Comparison of ENCODE assay signal across 28 cellular contexts in the genomic region with DNA sequence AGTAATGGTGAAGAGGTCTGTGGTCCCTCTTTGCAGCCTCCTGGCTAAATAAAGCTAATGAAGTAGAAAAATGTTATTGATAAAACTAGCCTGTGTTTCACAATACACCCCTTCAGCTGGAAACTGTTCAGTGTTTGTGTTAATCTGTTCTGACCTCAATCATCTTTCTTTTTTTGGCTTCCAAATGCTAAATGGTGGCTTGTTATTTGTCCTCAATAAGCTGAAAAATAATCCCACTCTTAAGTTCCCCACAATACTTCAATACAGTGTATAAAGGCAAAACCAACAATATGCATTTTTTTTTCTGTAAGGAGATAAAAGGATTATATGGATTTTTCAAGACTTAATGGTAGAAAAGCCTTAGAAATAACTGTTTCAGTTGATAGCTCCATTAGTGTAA.
"Had no signal": no experiment of that assay in that cellular context is flagged by ENCODE, and none has a peak within 500 bp of the region (broad histone marks: within the 10 kb centered on the region; RNA-seq: fewer than 3 reads in every experiment).

No MANE protein-coding gene starts in this region.

- H3K9me3 Mint-ChIP-seq: nephron, neural crest cell had no signal

- H3K27me3 Mint-ChIP-seq: naive B cell; naive thymus-derived CD8-positive, alpha-beta T cell; stimulated activated naive B cell treated with anti-CD40 and anti-IgM and Interleukin-4, amounts not matched to agents 10 μg/mL and 1 μg/mL and 100 μg/mL, for 72 hours; stimulated activated naive CD8-positive, alpha-beta T cell treated with anti-CD3 and anti-CD28 coated beads, Interleukin-15, Interleukin-2, amounts not matched to agents 100 ng/mL and 50 ng/mL, for 24 hours had no signal

- H3K36me3 ChIP-seq: neutrophil, pancreas, prostate gland, right lobe of liver, sigmoid colon, stomach, thoracic aorta, thyroid gland, tibial nerve, upper lobe of left lung, vagina had no signal

- DNase-seq: naive B cell; naive thymus-derived CD8-positive, alpha-beta T cell; nucleus accumbens; pancreas; right cardiac atrium; right lobe of liver; sigmoid colon; small intestine; stimulated activated CD4-positive, alpha-beta T cell treated with anti-CD3 and anti-CD28 coated beads, Interleukin-15, amount 100 ng/mL, for 24 hours; stimulated activated CD4-positive, alpha-beta T cell treated with anti-CD3 and anti-CD28 coated beads, Interleukin-2, amount 100 ng/mL, for 24 hours; stimulated activated CD4-positive, alpha-beta T cell treated with anti-CD3 and anti-CD28 coated beads, Interleukin-2, amount 100 ng/mL, for 48 hours; stimulated activated CD4-positive, alpha-beta T cell treated with anti-CD3 and anti-CD28 coated beads, Interleukin-4, amount 100 ng/mL, for 24 hours; stimulated activated naive B cell treated with anti-CD40 and anti-IgM and Interleukin-4, amounts not matched to agents 10 μg/mL and 1 μg/mL and 100 μg/mL, for 72 hours; stimulated activated naive CD4-positive, alpha-beta T cell treated with Interleukin-2 at 50 U/mL for 16 hours; stomach; thyroid gland; trophoblast cell; upper lobe of left lung had no signal

- H3K9me3 ChIP-seq: neutrophil, pancreas, prostate gland, right lobe of liver, sigmoid colon, thoracic aorta, thyroid gland, tibial nerve, upper lobe of left lung, vagina had no signal

- ATAC-seq: naive thymus-derived CD8-positive, alpha-beta T cell; pancreas; right cardiac atrium; right lobe of liver; stimulated activated effector memory CD8-positive, alpha-beta T cell treated with anti-CD3 and anti-CD28 coated beads, Interleukin-12 subunit alpha, Interleukin-12 subunit beta, amount 100 ng/mL, for 72 hours; stimulated activated naive B cell treated with anti-CD40 and anti-IgM and Interleukin-4, amounts not matched to agents 10 μg/mL and 1 μg/mL and 100 μg/mL, for 72 hours had no signal

- H3K4me3 ChIP-seq: pancreas, prostate gland, right lobe of liver, sigmoid colon, stomach, thoracic aorta, thyroid gland, tibial nerve, upper lobe of left lung, vagina had no signal

- H3K4me3 Mint-ChIP-seq: naive B cell; naive thymus-derived CD8-positive, alpha-beta T cell; nephron; neural crest cell; stimulated activated effector memory CD8-positive, alpha-beta T cell treated with anti-CD3 and anti-CD28 coated beads, Interleukin-12 subunit alpha, Interleukin-12 subunit beta, amount 100 ng/mL, for 72 hours; stimulated activated naive B cell treated with anti-CD40 and anti-IgM and Interleukin-4, amounts not matched to agents 10 μg/mL and 1 μg/mL and 100 μg/mL, for 72 hours; stimulated activated naive CD8-positive, alpha-beta T cell treated with anti-CD3 and anti-CD28 coated beads, Interleukin-15, Interleukin-2, amounts not matched to agents 100 ng/mL and 50 ng/mL, for 24 hours had no signal

- H3K36me3 Mint-ChIP-seq: naive B cell; naive thymus-derived CD8-positive, alpha-beta T cell; stimulated activated effector memory CD8-positive, alpha-beta T cell treated with anti-CD3 and anti-CD28 coated beads, Interleukin-12 subunit alpha, Interleukin-12 subunit beta, amount 100 ng/mL, for 72 hours; stimulated activated naive B cell treated with anti-CD40 and anti-IgM and Interleukin-4, amounts not matched to agents 10 μg/mL and 1 μg/mL and 100 μg/mL, for 72 hours had no signal

- H3K4me1 Mint-ChIP-seq: naive B cell; naive thymus-derived CD8-positive, alpha-beta T cell; nephron; stimulated activated effector memory CD8-positive, alpha-beta T cell treated with anti-CD3 and anti-CD28 coated beads, Interleukin-12 subunit alpha, Interleukin-12 subunit beta, amount 100 ng/mL, for 72 hours; stimulated activated naive B cell treated with anti-CD40 and anti-IgM and Interleukin-4, amounts not matched to agents 10 μg/mL and 1 μg/mL and 100 μg/mL, for 72 hours had no signal

- H3K27ac Mint-ChIP-seq: naive B cell; naive thymus-derived CD8-positive, alpha-beta T cell; stimulated activated effector memory CD8-positive, alpha-beta T cell treated with anti-CD3 and anti-CD28 coated beads, Interleukin-12 subunit alpha, Interleukin-12 subunit beta, amount 100 ng/mL, for 72 hours; stimulated activated naive B cell treated with anti-CD40 and anti-IgM and Interleukin-4, amounts not matched to agents 10 μg/mL and 1 μg/mL and 100 μg/mL, for 72 hours; stimulated activated naive CD8-positive, alpha-beta T cell treated with anti-CD3 and anti-CD28 coated beads, Interleukin-15, Interleukin-2, amounts not matched to agents 100 ng/mL and 50 ng/mL, for 24 hours had no signal

- FAIRE-seq: pancreas, small intestine, urothelium cell line had no signal

- H3K27me3 ChIP-seq: neutrophil, pancreas, right lobe of liver, sigmoid colon, stomach, thyroid gland, tibial nerve, upper lobe of left lung, vagina had no signal

- H3K4me1 ChIP-seq: pancreas, prostate gland, right lobe of liver, sigmoid colon, stomach, thyroid gland, tibial nerve, upper lobe of left lung, vagina had no signal

- H3K27ac ChIP-seq: neutrophil, pancreas, prostate gland, right lobe of liver, sigmoid colon, stomach, thoracic aorta, thyroid gland, tibial nerve, upper lobe of left lung, vagina had no signal
